In genomic region chr7:117212969-117213877, GRCh38 we compare ENCODE assay signal across 9 cellular contexts.
A peak's percentile ranks its signal among the peaks of the same experiment; 100 is the strongest.
DNase-seq lines count a peak whose midpoint lies in the region; FAIRE-seq and TF ChIP-seq lines count a peak whose summit lies in the region.
"Had no signal": no experiment of that assay in that cellular context is flagged by ENCODE, and none has a peak within 500 bp of the region (broad histone marks: within the 10 kb centered on the region; RNA-seq: fewer than 3 reads in every experiment).

No MANE protein-coding gene starts in this region.

- H3K27me3 ChIP-seq in H9 (ENCODE audit: insufficient read depth, low read length) (no peaks in the 10 kb centered on the region), brain microvascular endothelial cell (replicated peaks) (no peaks in the 10 kb centered on the region)
- H3K27me3 ChIP-seq: BLaER1 treated with 17β-estradiol and CSF1 and Interleukin-3, amounts not matched to agents 10 nM and 100 nM had no signal

- no peak overlapping the region for H4K91ac ChIP-seq in H9 (ENCODE audit: insufficient read length, low read depth, low read length)

- H3K23ac ChIP-seq in H9 (ENCODE audit: insufficient read length, low read depth, low read length): no peak overlapping the region

- peaks cover 0 to 4% (median 0%) of the 10 kb centered on the region in 3 experiments; a peak in 2 of 7 replicates for H3K36me3 Mint-ChIP-seq in H9 (ENCODE audit: insufficient read depth in 1 of 3, low read depth in 3 of 3)

- H3K4me3 Mint-ChIP-seq in H9: no peak overlapping the region

- no peak overlapping the region for H2BK12ac ChIP-seq in H9 (ENCODE audit: insufficient read length, low read depth, low read length)

- no peaks in the 10 kb centered on the region for H3K27me3 Mint-ChIP-seq in H9 (ENCODE audit: low read depth)

- no peak overlapping the region for H3K56ac ChIP-seq in H9 (ENCODE audit: insufficient read length, low read depth, low read length)

- WGBS in H9 (ENCODE audit: extremely low coverage, insufficient read length, low lambda C conversion rate): no CpG with 5 or more reads among the region's 5 CpGs

- H3K79me1 ChIP-seq in H9 (ENCODE audit: insufficient read depth, low read depth, low read length, poor library complexity, severe bottlenecking): no peaks in the 10 kb centered on the region

- H3K9me3 Mint-ChIP-seq in H9: no peaks in the 10 kb centered on the region

- H3K27ac ChIP-seq in H9 (ENCODE audit: insufficient read length, low read depth, low read length) (no peak overlapping the region), brain microvascular endothelial cell (no peak overlapping the region), kidney (ENCODE audit: low read depth in 2 of 2, low read length in 2 of 2) (no peak overlapping the region)
- H3K27ac ChIP-seq: BLaER1 treated with 17β-estradiol and CSF1 and Interleukin-3, amounts not matched to agents 10 nM and 100 nM had no signal

- no peak overlapping the region for H3K14ac ChIP-seq in H9 (ENCODE audit: insufficient read depth, low read length)

- no peaks in the 10 kb centered on the region for H3K9me3 ChIP-seq in H9 (ENCODE audit: control insufficient read depth, low read depth, low read length)
- H3K9me3 ChIP-seq in kidney (ENCODE audit: control insufficient read depth in 1 of 2, low read length in 2 of 2): no peaks in the 10 kb centered on the region
- H3K9me3 ChIP-seq: BLaER1 treated with 17β-estradiol and CSF1 and Interleukin-3, amounts not matched to agents 10 nM and 100 nM had no signal

- H3K79me2 ChIP-seq in H9 (ENCODE audit: insufficient read depth, low read length): no peaks in the 10 kb centered on the region

- no peak overlapping the region for H2BK5ac ChIP-seq in H9 (ENCODE audit: insufficient read length, low read length)

- intact Hi-C loops in kidney (cut with DNase I): no loop called here

- H3K4me2 ChIP-seq in H9 (ENCODE audit: insufficient read depth, insufficient read length, low read length): no peak overlapping the region
- H3K4me2 ChIP-seq: BLaER1 treated with 17β-estradiol and CSF1 and Interleukin-3, amounts not matched to agents 10 nM and 100 nM had no signal

- H3K36me3 ChIP-seq in brain microvascular endothelial cell (replicated peaks): peaks cover 13% of the 10 kb centered on the region
- peaks cover 0 to 8% of the 10 kb centered on the region in 2 donors for H3K36me3 ChIP-seq in kidney (ENCODE audit: control insufficient read depth in 1 of 2, insufficient read depth in 2 of 2, low read length in 2 of 2)

- no peak overlapping the region for H2BK120ac ChIP-seq in H9 (ENCODE audit: low read depth, low read length, poor library complexity, severe bottlenecking)

- no peak overlapping the region for H3T11ph ChIP-seq in H9 (ENCODE audit: low read length)

- 0 out of 4 replicates have a peak, but pooled peaks cover 0 to 2% of the 10 kb centered on the region in 2 experiments for H3K4me1 Mint-ChIP-seq in H9

- no peaks in the 10 kb centered on the region for H4K20me1 ChIP-seq in H9 (ENCODE audit: control insufficient read depth, insufficient read depth, insufficient read length)
- H4K20me1 ChIP-seq: BLaER1 treated with 17β-estradiol and CSF1 and Interleukin-3, amounts not matched to agents 10 nM and 100 nM had no signal

- no peak overlapping the region for H2BK15ac ChIP-seq in H9 (ENCODE audit: low read depth, low read length)

- H4K5ac ChIP-seq in H9 (ENCODE audit: insufficient read length, low read depth, low read length): no peak overlapping the region

- H2AFZ ChIP-seq in H9 (ENCODE audit: low read length): no peak overlapping the region

- no peak overlapping the region for H4K8ac ChIP-seq in H9 (replicated peaks; ENCODE audit: insufficient read length, low read depth, low read length)

- H3K4me1 ChIP-seq in H9 (ENCODE audit: insufficient read depth, low read length) (no peaks in the 10 kb centered on the region), kidney (ENCODE audit: control insufficient read depth in 1 of 2, insufficient read depth in 1 of 2, low read depth in 1 of 2, low read length in 2 of 2) (no peaks in the 10 kb centered on the region)
- H3K4me1 ChIP-seq: BLaER1 treated with 17β-estradiol and CSF1 and Interleukin-3, amounts not matched to agents 10 nM and 100 nM had no signal

- H3K4me3 ChIP-seq in brain microvascular endothelial cell (ENCODE audit: low read depth, low read length): no peak overlapping the region
- H3K4me3 ChIP-seq in kidney (ENCODE audit: low read length in 2 of 2): no peak overlapping the region
- H3K4me3 ChIP-seq: BLaER1 treated with 17β-estradiol and CSF1 and Interleukin-3, amounts not matched to agents 10 nM and 100 nM had no signal

- H3K18ac ChIP-seq in H9 (ENCODE audit: insufficient read length, low read depth, low read length): no peak overlapping the region

- in situ Hi-C loops in brain microvascular endothelial cell (cut with HindIII; ENCODE audit: low pct_ligation_motif_present, low sequenced_read_pairs): no loop called here

- no peak overlapping the region for H3K9ac ChIP-seq in H9 (ENCODE audit: extremely low read depth, insufficient read length, low read length)
- no peak overlapping the region for H3K9ac ChIP-seq in kidney (ENCODE audit: low read length in 2 of 2)
- H3K9ac ChIP-seq: BLaER1 treated with 17β-estradiol and CSF1 and Interleukin-3, amounts not matched to agents 10 nM and 100 nM had no signal

- peak; percentile 20 for DNase-seq in DMS79 treated with DMSO at 0.1 percent for 48 hours (lab: John Stamatoyannopoulos, UW)
- DNase-seq in DMS79 (lab: John Stamatoyannopoulos, UW): no peak
- peak; percentile 68 for DNase-seq in H9
- DNase-seq in M059J (ENCODE audit: low read depth): peak; percentile 64
- peak; percentile 8 for DNase-seq in T follicular helper cell (ENCODE audit: low read depth)
- peak; percentile 75 for DNase-seq in brain microvascular endothelial cell
- no peak for DNase-seq in kidney
- DNase-seq in stimulated activated CD4-positive, alpha-beta T cell treated with anti-CD3 and anti-CD28 coated beads, Interleukin-4, amount 100 ng/mL, for 24 hours: peak; percentile 34

- no peak overlapping the region for H2AK5ac ChIP-seq in H9 (ENCODE audit: insufficient read length, low read length)

- no peak overlapping the region for H3K4ac ChIP-seq in H9 (ENCODE audit: low read depth, low read length)

- H3K27ac Mint-ChIP-seq in H9: no peak overlapping the region

- TF ChIP-seq CTCF in H9 (conservative IDR thresholded peaks at IDR 0.05) (peak; percentile 96), brain microvascular endothelial cell (IDR thresholded peaks at IDR 0.05; ENCODE audit: low read depth, low read length, missing control alignments) (peak; percentile 95), kidney (IDR thresholded peaks at IDR 0.05; ENCODE audit: borderline replicate concordance, extremely low read depth, insufficient read depth) (peak; percentile 80)

- H2BK20ac ChIP-seq in H9 (ENCODE audit: low read depth, low read length, poor library complexity, severe bottlenecking): no peak overlapping the region

- no peak for FAIRE-seq in kidney (lab: Jason Lieb, UNC)

- no peaks in the 10 kb centered on the region for H3K23me2 ChIP-seq in H9 (ENCODE audit: insufficient read length, low read depth, low read length, poor library complexity, severe bottlenecking)

Comparison
In these comparisons a context has a peak if more than half of its experiments do, and no peak if none do; other contexts are left out.
1. DNase-seq: peak in DMS79 treated with DMSO at 0.1 percent for 48 hours (single experiment), H9 (single experiment), M059J (single experiment), T follicular helper cell (single experiment), brain microvascular endothelial cell (single experiment) and stimulated activated CD4-positive, alpha-beta T cell treated with anti-CD3 and anti-CD28 coated beads, Interleukin-4, amount 100 ng/mL, for 24 hours (single experiment); none in DMS79 (single experiment) and kidney (single experiment).
2. Peak in every context shown above with its lines, with median percentiles within 50 percentile points of each other: CTCF ChIP-seq.